Comparison of ENCODE assay signal across 9 cellular contexts in the genomic region with DNA sequence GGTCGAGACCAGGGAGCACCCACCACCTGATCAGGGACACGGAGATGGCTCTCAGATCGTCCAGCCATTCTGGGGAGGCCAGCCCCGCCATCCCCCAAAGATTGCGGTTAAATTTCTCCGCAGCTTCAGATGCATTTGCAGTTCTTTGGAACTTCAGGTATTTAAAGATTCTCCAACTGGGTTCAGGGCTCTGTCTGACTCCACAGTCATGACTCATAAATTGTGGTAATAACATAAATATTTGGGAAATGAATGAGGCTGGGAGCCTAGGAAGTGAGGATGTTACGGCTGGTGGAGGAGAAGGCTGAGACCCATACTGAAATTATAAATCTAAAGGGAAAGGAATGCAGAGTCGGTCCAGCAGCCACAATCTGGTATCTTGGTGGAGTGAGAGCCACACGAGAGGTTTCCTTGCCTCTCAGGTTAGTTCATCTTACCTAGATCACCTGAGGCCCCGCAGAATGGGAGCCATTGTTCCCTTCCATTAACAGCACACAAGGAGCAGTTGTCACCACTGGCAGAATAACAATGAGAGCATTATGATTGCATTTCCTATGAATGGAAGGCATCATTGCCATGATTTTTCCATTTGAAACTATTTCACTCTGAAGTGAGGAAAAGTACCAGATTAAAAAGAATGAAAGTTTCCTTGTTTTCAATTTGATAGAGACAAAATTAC. TPM values are rescaled to one million over a fixed set of nuclear protein-coding genes. Genes with fewer than 3 reads are reported as not detected.
A peak's percentile ranks its signal among the peaks of the same experiment; 100 is the strongest.
DNase-seq lines count a peak whose midpoint lies in the region; ATAC-seq and TF ChIP-seq lines count a peak whose summit lies in the region.
"Had no signal": no experiment of that assay in that cellular context is flagged by ENCODE, and none has a peak within 500 bp of the region (broad histone marks: within the 10 kb centered on the region; RNA-seq: fewer than 3 reads in every experiment).

No MANE protein-coding gene starts in this region.

- H3K4me3 ChIP-seq in RWPE2 (ENCODE audit: severe bottlenecking) (no peak overlapping the region), fibroblast of mammary gland (ENCODE audit: control insufficient read depth, low read depth, low read length) (no peak overlapping the region), tibial artery (no peak overlapping the region)
- H3K4me3 ChIP-seq: mucosa of descending colon had no signal

- peaks cover 41 to 51% of the 10 kb centered on the region in 2 experiments for H3K4me1 Mint-ChIP-seq in H9

- no peaks in the 10 kb centered on the region; a peak in 1 of 7 replicates for H3K36me3 Mint-ChIP-seq in H9 (ENCODE audit: insufficient read depth in 1 of 3, low read depth in 3 of 3)

- H3K9ac ChIP-seq in H9 (ENCODE audit: extremely low read depth, insufficient read length, low read length): peak overlapping the region; percentile 31

- H3K23ac ChIP-seq in H9 (ENCODE audit: insufficient read length, low read depth, low read length): no peak overlapping the region

- no CpG with 5 or more reads among the region's 10 CpGs for WGBS in H9 (ENCODE audit: extremely low coverage, insufficient read length, low lambda C conversion rate)

- peaks cover 0 to 4% of the 10 kb centered on the region in 2 experiments; a peak in 2 of 5 replicates for H3K9me3 Mint-ChIP-seq in H9

- peak overlapping the region; percentile 89 for H3K14ac ChIP-seq in H9 (ENCODE audit: insufficient read depth, low read length)

- H2BK20ac ChIP-seq in H9 (ENCODE audit: low read depth, low read length, poor library complexity, severe bottlenecking): no peak overlapping the region

- TF ChIP-seq CTCF in H9 (conservative IDR thresholded peaks at IDR 0.05) (no peak), RWPE2 (IDR thresholded peaks at IDR 0.05; ENCODE audit: poor library complexity, severe bottlenecking) (no peak), fibroblast of mammary gland (conservative IDR thresholded peaks at IDR 0.05; ENCODE audit: control insufficient read depth, insufficient read depth, low read depth, low read length) (no peak), tibial artery (IDR thresholded peaks at IDR 0.05) (no peak)

- peaks cover 14% of the 10 kb centered on the region for H3K4me1 ChIP-seq in H9 (ENCODE audit: insufficient read depth, low read length)
- H3K4me1 ChIP-seq in RWPE2 (ENCODE audit: insufficient read depth, poor library complexity, severe bottlenecking): peaks cover 22% of the 10 kb centered on the region
- H3K4me1 ChIP-seq in tibial artery: no peaks in the 10 kb centered on the region

- peak overlapping the region; percentile 82 for H2BK120ac ChIP-seq in H9 (ENCODE audit: low read depth, low read length, poor library complexity, severe bottlenecking)

- no peak overlapping the region for H3K56ac ChIP-seq in H9 (ENCODE audit: insufficient read length, low read depth, low read length)

- no peak overlapping the region for H2AFZ ChIP-seq in H9 (ENCODE audit: low read length)

- peak overlapping the region; percentile 76 for H3K18ac ChIP-seq in H9 (ENCODE audit: insufficient read length, low read depth, low read length)

- H3K79me2 ChIP-seq in H9 (ENCODE audit: insufficient read depth, low read length): no peaks in the 10 kb centered on the region; the same call in 1 of the 2 replicates

- no peak overlapping the region for H2BK15ac ChIP-seq in H9 (ENCODE audit: low read depth, low read length)

- H3K9me3 ChIP-seq in H9 (ENCODE audit: control insufficient read depth, low read depth, low read length) (no peaks in the 10 kb centered on the region), RWPE2 (ENCODE audit: severe bottlenecking) (no peaks in the 10 kb centered on the region), tibial artery (no peaks in the 10 kb centered on the region)
- H3K9me3 ChIP-seq: mucosa of descending colon had no signal

- peak overlapping the region; percentile 93 for H2BK5ac ChIP-seq in H9 (ENCODE audit: insufficient read length, low read length)

- H3K4ac ChIP-seq in H9 (ENCODE audit: low read depth, low read length): peak overlapping the region; percentile 56

- no peaks in the 10 kb centered on the region for H4K20me1 ChIP-seq in H9 (ENCODE audit: control insufficient read depth, insufficient read depth, insufficient read length)

- peak overlapping the region; percentile 11 to 63; a peak in 4 of 5 replicates for H3K4me3 Mint-ChIP-seq in H9

- peak overlapping the region; percentile 5 for H2AK5ac ChIP-seq in H9 (ENCODE audit: insufficient read length, low read length)

- H4K8ac ChIP-seq in H9 (replicated peaks; ENCODE audit: insufficient read length, low read depth, low read length): no peak overlapping the region

- H3K79me1 ChIP-seq in H9 (ENCODE audit: insufficient read depth, low read depth, low read length, poor library complexity, severe bottlenecking): no peaks in the 10 kb centered on the region

- peak overlapping the region; percentile 98 to 100 (median 99) for H3K27ac Mint-ChIP-seq in H9

- peak overlapping the region; percentile 28 for H3K4me2 ChIP-seq in H9 (ENCODE audit: insufficient read depth, insufficient read length, low read length)

- intact Hi-C loops in tibial artery (cut with DNase I; ENCODE audit: low total_unique reads): no loop called here

- DNase-seq in H9 (peak; percentile 91), RWPE2 (ENCODE audit: low spot score) (no peak), fibroblast of mammary gland (ENCODE audit: low read depth) (peak; percentile 93), renal cortical epithelial cell (ENCODE audit: low read depth) (peak; percentile 78), tibial artery (no peak), activated T-cell treated with anti-CD3 and anti-CD28 coated beads for 4 hours (no peak)
- DNase-seq: mucosa of descending colon had no signal

- no peaks in the 10 kb centered on the region for H3K23me2 ChIP-seq in H9 (ENCODE audit: insufficient read length, low read depth, low read length, poor library complexity, severe bottlenecking)

- H2BK12ac ChIP-seq in H9 (ENCODE audit: insufficient read length, low read depth, low read length): peak overlapping the region; percentile 68

- peak overlapping the region; percentile 58 for H4K5ac ChIP-seq in H9 (ENCODE audit: insufficient read length, low read depth, low read length)

- H3K36me3 ChIP-seq in RWPE2 (ENCODE audit: low read depth): no peaks in the 10 kb centered on the region
- no peaks in the 10 kb centered on the region for H3K36me3 ChIP-seq in tibial artery

- ATAC-seq in RWPE2 (ENCODE audit: low read depth) (peak; percentile 93), esophagus mucosa (no peak), GM21360 (IDR thresholded peaks at IDR 0.05; ENCODE audit: unreplicated experiment) (no peak)
- ATAC-seq: mucosa of descending colon had no signal

- H3K27ac ChIP-seq in H9 (ENCODE audit: insufficient read length, low read depth, low read length) (peak overlapping the region; percentile 98), RWPE2 (ENCODE audit: poor library complexity, severe bottlenecking) (peak overlapping the region; percentile 99), tibial artery (no peak overlapping the region)

- H3K27me3 Mint-ChIP-seq in H9 (ENCODE audit: low read depth): 0 out of 2 replicates have a peak, but pooled peaks cover 1% of the 10 kb centered on the region

- H3K27me3 ChIP-seq in H9 (ENCODE audit: insufficient read depth, low read length) (no peaks in the 10 kb centered on the region), RWPE2 (ENCODE audit: insufficient read depth, poor library complexity, severe bottlenecking) (no peaks in the 10 kb centered on the region), tibial artery (peaks cover 0 to 6% of the 10 kb centered on the region in 2 donors)

- H4K91ac ChIP-seq in H9 (ENCODE audit: insufficient read length, low read depth, low read length): peak overlapping the region; percentile 63

- no peak overlapping the region for H3T11ph ChIP-seq in H9 (ENCODE audit: low read length)

RNA-seq across cellular contexts. Expression of a gene that starts 26.7 kb away (rescaled TPM):
- total RNA-seq in H9 (2021) (215 and 216 TPM in 2 replicates), renal cortical epithelial cell (121 and 200 TPM in 2 replicates), esophagus mucosa (145 TPM)

Comparison
In these comparisons a context has a peak if more than half of its experiments do, and no peak if none do; other contexts are left out.
1. DNase-seq: peak in H9 (single experiment), fibroblast of mammary gland (single experiment) and renal cortical epithelial cell (single experiment); none in RWPE2 (single experiment), tibial artery (0 of 2) and activated T-cell treated with anti-CD3 and anti-CD28 coated beads for 4 hours (single experiment).
2. H3K27ac ChIP-seq: peak in H9 (single experiment) and RWPE2 (single experiment); none in tibial artery (0 of 2).